In genomic region chr19:13978306-13978705, GRCh38 we compare ENCODE assay signal across 8 cellular contexts. TPM values are rescaled to one million over a fixed set of nuclear protein-coding genes. Genes with fewer than 3 reads are reported as not detected.
DNase-seq lines count a peak whose midpoint lies in the region; ATAC-seq, FAIRE-seq and TF ChIP-seq lines count a peak whose summit lies in the region.

No MANE protein-coding gene starts in this region.

- no peak for TF ChIP-seq CTCF in upper lobe of left lung (IDR thresholded peaks at IDR 0.05)

- peak overlapping the region; percentile 29 to 80 for H3K4ac ChIP-seq in mesenchymal stem cell (ENCODE audit: low read depth in 1 of 2, low read length in 2 of 2)

- H3K14ac ChIP-seq in mesenchymal stem cell (ENCODE audit: low read length in 2 of 2), result no peak overlapping the region

- TF ChIP-seq POLR2A in upper lobe of left lung (IDR thresholded peaks at IDR 0.05), result peak in 1 of 4 donors; percentile 44
- no peak for TF ChIP-seq POLR2A in H54 (IDR thresholded peaks at IDR 0.05; ENCODE audit: low read depth, low read length)

- peak overlapping the region; percentile 95 for H4K91ac ChIP-seq in mesenchymal stem cell (ENCODE audit: low read length)

- peaks cover 4% of the 10 kb centered on the region for H3K79me1 ChIP-seq in mesenchymal stem cell (replicated peaks; ENCODE audit: low read length, poor library complexity, severe bottlenecking)

- ATAC-seq in CD4-positive, CD25-positive, alpha-beta regulatory T cell (ENCODE audit: low read depth in 2 of 2), result no peak
- ATAC-seq in upper lobe of left lung (ENCODE audit: low FRiP score in 2 of 2), result peak; percentile 75 to 83

- TF ChIP-seq EP300 in upper lobe of left lung (IDR thresholded peaks at IDR 0.05), result no peak

- H3K27me3 Mint-ChIP-seq in CD4-positive, CD25-positive, alpha-beta regulatory T cell, result no peaks in the 10 kb centered on the region

- H3K27ac ChIP-seq in CD4-positive, CD25-positive, alpha-beta regulatory T cell (ENCODE audit: insufficient read depth, low read length, poor library complexity, severe bottlenecking), result peak overlapping the region; percentile 33
- no peak overlapping the region for H3K27ac ChIP-seq in ectodermal cell (ENCODE audit: insufficient read depth, low read depth, low read length, poor library complexity, severe bottlenecking)
- peak overlapping the region; percentile 29 for H3K27ac ChIP-seq in mesenchymal stem cell (ENCODE audit: low read length, poor library complexity, severe bottlenecking)
- peak overlapping the region; percentile 66 to 85 (median 82) for H3K27ac ChIP-seq in upper lobe of left lung

- H3K4me2 ChIP-seq in mesenchymal stem cell (ENCODE audit: low read length, poor library complexity, severe bottlenecking), result peak overlapping the region; percentile 37

- H3K23ac ChIP-seq in mesenchymal stem cell (ENCODE audit: low read length in 2 of 2), result no peak overlapping the region

- H3K4me3 ChIP-seq in CD4-positive, CD25-positive, alpha-beta regulatory T cell (ENCODE audit: low read depth, low read length), result no peak overlapping the region
- H3K4me3 ChIP-seq in ectodermal cell (ENCODE audit: insufficient read depth, low read depth, low read length) (peak overlapping the region; percentile 40), mesenchymal stem cell (ENCODE audit: insufficient read depth in 1 of 2, low read depth in 1 of 2, low read length in 2 of 2) (peak overlapping the region in 1 of 2 experiments; percentile 54), upper lobe of left lung (peak overlapping the region; percentile 14 to 63 (median 52)), MG63 (no peak overlapping the region)

- H3K9me3 Mint-ChIP-seq in CD4-positive, CD25-positive, alpha-beta regulatory T cell, result no peaks in the 10 kb centered on the region

- H2BK120ac ChIP-seq in mesenchymal stem cell (ENCODE audit: low read depth, low read length), result peak overlapping the region; percentile 74

- peak overlapping the region in 1 of 2 experiments; percentile 86 for H2BK12ac ChIP-seq in mesenchymal stem cell (ENCODE audit: low read length in 2 of 2)

- no peak for FAIRE-seq in H54 (lab: Jason Lieb, UNC)

- peak overlapping the region; percentile 85 for H2BK15ac ChIP-seq in mesenchymal stem cell (ENCODE audit: low read depth, poor library complexity, severe bottlenecking)

- H3K9ac ChIP-seq in mesenchymal stem cell (ENCODE audit: low read length), result no peak overlapping the region

- H3K36me3 ChIP-seq in CD4-positive, CD25-positive, alpha-beta regulatory T cell (ENCODE audit: control insufficient read depth, insufficient read depth, low read length), result no peaks in the 10 kb centered on the region
- H3K36me3 ChIP-seq in ectodermal cell (ENCODE audit: control insufficient read depth, insufficient read depth, low read length) (no peaks in the 10 kb centered on the region), mesenchymal stem cell (ENCODE audit: control insufficient read depth in 1 of 2, insufficient read depth in 2 of 2, low read depth in 1 of 2, low read length in 2 of 2) (peaks cover 23 to 61% of the 10 kb centered on the region in 2 experiments), upper lobe of left lung (peaks cover 0 to 37% (median 18%) of the 10 kb centered on the region in 4 donors), MG63 (peaks cover 2% of the 10 kb centered on the region; the same call in 1 of the 2 replicates)

- H2AFZ ChIP-seq in mesenchymal stem cell (ENCODE audit: low read depth, low read length), result no peak overlapping the region

- no peak overlapping the region for H3K27ac Mint-ChIP-seq in CD4-positive, CD25-positive, alpha-beta regulatory T cell

- H3K4me1 Mint-ChIP-seq in CD4-positive, CD25-positive, alpha-beta regulatory T cell, result peaks cover 0 to 41% (median 11%) of the 10 kb centered on the region in 4 donors

- H3K18ac ChIP-seq in mesenchymal stem cell (ENCODE audit: low read depth in 1 of 2, low read length in 2 of 2), result peak overlapping the region; percentile 71 to 81

- H3K27me3 ChIP-seq in CD4-positive, CD25-positive, alpha-beta regulatory T cell (ENCODE audit: control insufficient read depth, insufficient read depth, low read length), result no peaks in the 10 kb centered on the region
- H3K27me3 ChIP-seq in ectodermal cell (ENCODE audit: control insufficient read depth, insufficient read depth, low read length, poor library complexity, severe bottlenecking), result no peaks in the 10 kb centered on the region
- H3K27me3 ChIP-seq in mesenchymal stem cell (ENCODE audit: control insufficient read depth in 1 of 2, insufficient read depth in 1 of 2, low read length in 2 of 2), result peaks cover 0 to 8% of the 10 kb centered on the region in 2 experiments
- no peaks in the 10 kb centered on the region for H3K27me3 ChIP-seq in upper lobe of left lung
- H3K27me3 ChIP-seq in MG63, result no peaks in the 10 kb centered on the region

- no peaks in the 10 kb centered on the region for H3K9me3 ChIP-seq in CD4-positive, CD25-positive, alpha-beta regulatory T cell (ENCODE audit: control insufficient read depth in 2 of 2, low read length in 2 of 2)
- H3K9me3 ChIP-seq in ectodermal cell (ENCODE audit: control insufficient read depth, low read length) (no peaks in the 10 kb centered on the region), mesenchymal stem cell (ENCODE audit: control insufficient read depth, low read length) (no peaks in the 10 kb centered on the region), upper lobe of left lung (no peaks in the 10 kb centered on the region), MG63 (no peaks in the 10 kb centered on the region)

- H2AK5ac ChIP-seq in mesenchymal stem cell (ENCODE audit: low read length, severe bottlenecking), result no peak overlapping the region

- peak overlapping the region in 1 of 4 donors; percentile 36 for H3K4me3 Mint-ChIP-seq in CD4-positive, CD25-positive, alpha-beta regulatory T cell

- WGBS in ectodermal cell, 2 experiments, result 4 to 5% methylated on average over 19 of the region's 19 CpGs
- 16% methylated on average over 14 of the region's 19 CpGs for WGBS in mesenchymal stem cell
- 22 to 33% methylated on average over 2 to 11 of the region's 19 CpGs for WGBS in upper lobe of left lung, 2 donors

- peak overlapping the region; percentile 90 for H4K8ac ChIP-seq in mesenchymal stem cell (ENCODE audit: low read length)

- H3K36me3 Mint-ChIP-seq in CD4-positive, CD25-positive, alpha-beta regulatory T cell, result peaks cover 11% of the 10 kb centered on the region

- peaks cover 31% of the 10 kb centered on the region for H3K4me1 ChIP-seq in CD4-positive, CD25-positive, alpha-beta regulatory T cell (ENCODE audit: control insufficient read depth, insufficient read depth, low read length, poor library complexity, severe bottlenecking)
- H3K4me1 ChIP-seq in ectodermal cell (ENCODE audit: control insufficient read depth, insufficient read depth, low read length) (peaks cover 9% of the 10 kb centered on the region), mesenchymal stem cell (ENCODE audit: control insufficient read depth, insufficient read depth, low read depth, low read length) (peaks cover 18% of the 10 kb centered on the region), upper lobe of left lung (peaks cover 12 to 23% (median 17%) of the 10 kb centered on the region in 4 donors)

- H2BK5ac ChIP-seq in mesenchymal stem cell (ENCODE audit: low read depth, low read length, poor library complexity, severe bottlenecking), result no peak overlapping the region

- peak in 1 of 3 donors; percentile 23 for DNase-seq in CD4-positive, CD25-positive, alpha-beta regulatory T cell
- DNase-seq in NCI-H526 (lab: John Stamatoyannopoulos, UW) (peak; percentile 65 to 83), mesenchymal stem cell (peak; percentile 75), upper lobe of left lung (peak; percentile 85 to 90), HK-2 (ENCODE audit: unreplicated experiment) (no peak), MG63 (no peak), H54 (ENCODE audit: insufficient read length, low spot score) (no peak)

RNA-seq across cellular contexts. Expression of gene DCAF15, which starts 26.0 kb away (rescaled TPM):
- total RNA-seq in CD4-positive, CD25-positive, alpha-beta regulatory T cell, result 82.9 TPM
- polyA plus RNA-seq in CD4-positive, CD25-positive, alpha-beta regulatory T cell, result 1 to 10 TPM; 5.3 to 7.5 (median 5.9) TPM
- 82.2 TPM for polyA plus RNA-seq in ectodermal cell (2013, experiment 1 of 4)
- polyA plus RNA-seq in ectodermal cell (2013, experiment 2 of 4), result 80.5 TPM
- 62.6 TPM for polyA plus RNA-seq in ectodermal cell (2013, experiment 3 of 4)
- polyA plus RNA-seq in ectodermal cell (2013, experiment 4 of 4), result 62.7 TPM
- 14.8 TPM for polyA plus RNA-seq in mesenchymal stem cell (2013, experiment 1 of 2)
- polyA plus RNA-seq in mesenchymal stem cell (2013, experiment 2 of 2), result 14.2 TPM
- 10 to 100 TPM; 20.5 to 51.3 (median 39.0) TPM for total RNA-seq in upper lobe of left lung
- 13.8 and 22.9 TPM in 2 replicates for total RNA-seq in MG63 (2014; rRNA removed; shearing (Covaris generic); ENCODE audit: low replicate concordance)

RNA-seq across cellular contexts. Expression of gene RFX1, which starts 27.8 kb away (rescaled TPM):
- total RNA-seq in CD4-positive, CD25-positive, alpha-beta regulatory T cell, result 23.2 TPM
- 1 to 10 TPM in 2 of 4 donors, under 1 TPM in 2; 0.48 to 1.6 (median 0.83) TPM for polyA plus RNA-seq in CD4-positive, CD25-positive, alpha-beta regulatory T cell
- 15.5 TPM for polyA plus RNA-seq in ectodermal cell (2013, experiment 1 of 4)
- 13.6 TPM for polyA plus RNA-seq in ectodermal cell (2013, experiment 2 of 4)
- polyA plus RNA-seq in ectodermal cell (2013, experiment 3 of 4), result 11.7 TPM
- polyA plus RNA-seq in ectodermal cell (2013, experiment 4 of 4), result 13.6 TPM
- polyA plus RNA-seq in mesenchymal stem cell (2013, experiment 1 of 2), result 6.8 TPM
- polyA plus RNA-seq in mesenchymal stem cell (2013, experiment 2 of 2), result 6.4 TPM
- 10 to 100 TPM in 5 of 6 donors, 1 to 10 TPM in 1; 6.0 to 22.3 (median 15.5) TPM for total RNA-seq in upper lobe of left lung
- total RNA-seq in MG63 (2014; rRNA removed; shearing (Covaris generic); ENCODE audit: low replicate concordance), result 0.86 and 3.3 TPM in 2 replicates

RNA-seq across cellular contexts. Expression of gene PODNL1, which starts 40.1 kb away (rescaled TPM):
- total RNA-seq in CD4-positive, CD25-positive, alpha-beta regulatory T cell, result not detected
- polyA plus RNA-seq in CD4-positive, CD25-positive, alpha-beta regulatory T cell, result under 1 TPM in 1 of 4 donors, not detected in 3; 0.52 TPM
- 8.7 TPM for polyA plus RNA-seq in ectodermal cell (2013, experiment 1 of 4)
- 7.2 TPM for polyA plus RNA-seq in ectodermal cell (2013, experiment 2 of 4)
- polyA plus RNA-seq in ectodermal cell (2013, experiment 3 of 4), result 7.3 TPM
- polyA plus RNA-seq in ectodermal cell (2013, experiment 4 of 4), result 6.3 TPM
- 4.7 TPM for polyA plus RNA-seq in mesenchymal stem cell (2013, experiment 1 of 2)
- polyA plus RNA-seq in mesenchymal stem cell (2013, experiment 2 of 2), result 3.7 TPM
- total RNA-seq in upper lobe of left lung, result 1 to 10 TPM; 1.5 to 4.3 (median 2.5) TPM
- not detected in 2 replicates for total RNA-seq in MG63 (2014; rRNA removed; shearing (Covaris generic); ENCODE audit: low replicate concordance)

RNA-seq across cellular contexts. Expression of gene RLN3, which starts 49.6 kb away (rescaled TPM):
- total RNA-seq in CD4-positive, CD25-positive, alpha-beta regulatory T cell, result not detected
- under 1 TPM in 1 of 4 donors, not detected in 3; 0.55 TPM for polyA plus RNA-seq in CD4-positive, CD25-positive, alpha-beta regulatory T cell
- not detected for polyA plus RNA-seq in ectodermal cell (2013, experiment 1 of 4)
- not detected for polyA plus RNA-seq in ectodermal cell (2013, experiment 2 of 4)
- not detected for polyA plus RNA-seq in ectodermal cell (2013, experiment 3 of 4)
- not detected for polyA plus RNA-seq in ectodermal cell (2013, experiment 4 of 4)
- polyA plus RNA-seq in mesenchymal stem cell (2013, experiment 1 of 2), result not detected
- not detected for polyA plus RNA-seq in mesenchymal stem cell (2013, experiment 2 of 2)
- total RNA-seq in upper lobe of left lung, result under 1 TPM in 1 of 6 donors, not detected in 5; 0.43 TPM
- total RNA-seq in MG63 (2014; rRNA removed; shearing (Covaris generic); ENCODE audit: low replicate concordance), result not detected in 2 replicates

RNA-seq across cellular contexts. Expression of gene IL27RA, which starts 53.3 kb away (rescaled TPM):
- 51.9 TPM for total RNA-seq in CD4-positive, CD25-positive, alpha-beta regulatory T cell
- polyA plus RNA-seq in CD4-positive, CD25-positive, alpha-beta regulatory T cell, result 10 to 100 TPM; 71.2 to 78.4 (median 74.6) TPM
- polyA plus RNA-seq in ectodermal cell (2013, experiment 1 of 4), result 3.5 TPM
- 3.1 TPM for polyA plus RNA-seq in ectodermal cell (2013, experiment 2 of 4)
- 2.8 TPM for polyA plus RNA-seq in ectodermal cell (2013, experiment 3 of 4)
- 3.1 TPM for polyA plus RNA-seq in ectodermal cell (2013, experiment 4 of 4)
- 7.5 TPM for polyA plus RNA-seq in mesenchymal stem cell (2013, experiment 1 of 2)
- 7.9 TPM for polyA plus RNA-seq in mesenchymal stem cell (2013, experiment 2 of 2)
- total RNA-seq in upper lobe of left lung, result 10 to 100 TPM in 5 of 6 donors, 1 to 10 TPM in 1; 9.3 to 24.4 (median 14.6) TPM
- total RNA-seq in MG63 (2014; rRNA removed; shearing (Covaris generic); ENCODE audit: low replicate concordance), result 3.3 and 8.4 TPM in 2 replicates

Comparison
In these comparisons a context has a peak if more than half of its experiments do, and no peak if none do; other contexts are left out.
1. ATAC-seq: peak in upper lobe of left lung (2 of 2); none in CD4-positive, CD25-positive, alpha-beta regulatory T cell (0 of 2).
2. DNase-seq: peak in NCI-H526 (2 of 2), mesenchymal stem cell (single experiment) and upper lobe of left lung (2 of 2); none in HK-2 (single experiment), MG63 (single experiment) and H54 (single experiment).
3. H3K4me3 ChIP-seq: peak in ectodermal cell (single experiment) and upper lobe of left lung (4 of 4); none in CD4-positive, CD25-positive, alpha-beta regulatory T cell (single experiment) and MG63 (single experiment).